Comparison of ENCODE assay signal across 28 cellular contexts in the genomic region with DNA sequence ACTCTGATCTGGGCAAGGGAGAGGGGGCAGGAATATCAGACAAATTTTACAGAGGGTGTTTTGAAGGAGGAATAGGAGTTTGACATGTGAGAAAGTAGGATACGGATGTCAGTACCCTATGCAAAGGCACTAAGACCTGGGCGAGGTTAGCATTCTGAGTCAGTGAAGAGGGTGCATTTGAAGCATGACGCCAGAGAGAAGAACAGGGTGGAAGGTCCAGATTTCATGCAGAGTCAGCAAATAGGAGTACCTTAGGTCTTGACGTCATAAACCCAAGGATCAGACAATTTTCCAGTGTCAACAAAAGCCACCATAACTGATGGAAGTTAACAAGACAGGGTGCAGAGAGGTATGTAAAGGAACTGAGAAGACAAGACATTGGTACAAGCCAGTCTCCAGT.
"Had no signal": no experiment of that assay in that cellular context is flagged by ENCODE, and none has a peak within 500 bp of the region (broad histone marks: within the 10 kb centered on the region; RNA-seq: fewer than 3 reads in every experiment).

No MANE protein-coding gene starts in this region.

- H3K79me2 ChIP-seq: parathyroid adenoma had no signal

- H3K27me3 ChIP-seq: neural progenitor cell, ovary, spleen, suprapubic skin, testis, tibial artery, transverse colon, upper lobe of right lung, uterus had no signal

- H3K36me3 ChIP-seq: neural progenitor cell, ovary, spleen, suprapubic skin, tibial artery, transverse colon, upper lobe of right lung, uterus had no signal

- H3K4me2 ChIP-seq: neural progenitor cell, smooth muscle cell had no signal

- H3K4me1 ChIP-seq: neural progenitor cell, parathyroid adenoma, psoas muscle, spleen, suprapubic skin, testis, tibial artery, transverse colon, upper lobe of right lung, uterus had no signal

- ATAC-seq: natural killer cell; psoas muscle; right cardiac atrium; sciatic nerve; stimulated activated memory B cell treated with anti-CD40 and anti-IgM and Interleukin-4, amounts not matched to agents 10 μg/mL and 1 μg/mL and 100 μg/mL, for 72 hours; stimulated activated naive CD8-positive, alpha-beta T cell treated with anti-CD3 and anti-CD28 coated beads, Interleukin-15, amount 100 ng/mL, for 72 hours; stimulated activated naive CD8-positive, alpha-beta T cell treated with anti-CD3 and anti-CD28 coated beads, Interleukin-15, Interleukin-2, amounts not matched to agents 100 U/mL and 50 U/mL, for 24 hours; upper lobe of right lung had no signal

- H3K9ac ChIP-seq: neural progenitor cell, parathyroid adenoma had no signal

- H3K9me3 ChIP-seq: ovary, psoas muscle, suprapubic skin, testis, transverse colon, upper lobe of right lung, uterus had no signal

- DNase-seq: natural killer cell; occipital lobe; ovary; posterior cingulate gyrus; psoas muscle; right cardiac atrium; spleen; stimulated activated CD4-positive, alpha-beta T cell treated with anti-CD3 and anti-CD28 coated beads, Interleukin-12 subunit alpha, Interleukin-12 subunit beta, amount 100 ng/mL, for 4 hours; stimulated activated CD4-positive, alpha-beta T cell treated with anti-CD3 and anti-CD28 coated beads, Interleukin-1b, Interleukin-23, amount 100 ng/mL, for 48 hours; stimulated activated CD4-positive, alpha-beta T cell treated with anti-CD3 and anti-CD28 coated beads, Interleukin-4, amount 100 ng/mL, for 1 hour; stimulated activated CD4-positive, alpha-beta T cell treated with anti-CD3 and anti-CD28 coated beads, Interleukin-4, amount 100 ng/mL, for 4 hours; stimulated activated CD8-positive, alpha-beta memory T cell treated with anti-CD3 and anti-CD28 coated beads, Interleukin-4, amount 100 ng/mL, for 48 hours; stimulated activated naive CD4-positive, alpha-beta T cell; stimulated activated naive CD8-positive, alpha-beta T cell treated with anti-CD3 and anti-CD28 coated beads, Interleukin-15, amount 100 ng/mL, for 72 hours; stimulated activated naive CD8-positive, alpha-beta T cell treated with anti-CD3 and anti-CD28 coated beads, Interleukin-15, Interleukin-2, amounts not matched to agents 100 U/mL and 50 U/mL, for 24 hours; substantia nigra; testis; tibial artery; transverse colon; upper lobe of right lung; uterus had no signal

- H3K4me3 ChIP-seq: neural progenitor cell, ovary, psoas muscle, skin epidermis, smooth muscle cell, spleen, suprapubic skin, testis, tibial artery, transverse colon, upper lobe of right lung, uterus had no signal

- H3K27ac ChIP-seq: neural progenitor cell, ovary, parathyroid adenoma, psoas muscle, skin epidermis, spleen, suprapubic skin, testis, tibial artery, transverse colon, upper lobe of right lung, uterus had no signal

- H2AFZ ChIP-seq: neural progenitor cell, parathyroid adenoma had no signal
